ENCODE assay signal across 8 cellular contexts in the genomic region with DNA sequence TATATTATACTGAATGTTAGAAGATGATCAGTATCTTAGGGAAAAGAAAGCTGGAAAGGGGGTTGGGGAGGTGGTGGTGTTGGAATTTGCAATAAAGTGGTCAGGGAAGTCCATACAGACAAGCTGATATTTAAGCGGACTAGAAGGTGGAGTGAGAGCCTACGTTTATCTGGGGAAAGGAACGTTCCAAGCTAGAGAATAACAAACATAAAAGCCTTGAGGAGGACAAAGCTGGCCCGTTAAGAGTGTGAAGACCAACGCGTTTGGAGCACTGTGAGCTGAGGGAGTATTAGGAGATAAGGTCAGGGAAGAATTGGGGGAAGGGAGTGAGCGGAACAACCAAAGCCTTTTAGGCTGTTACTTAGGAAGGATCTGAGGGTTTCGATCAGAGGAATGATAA. TPM values are rescaled to one million over a fixed set of nuclear protein-coding genes. Genes with fewer than 3 reads are reported as not detected.
DNase-seq lines count a peak whose midpoint lies in the region; ATAC-seq and TF ChIP-seq lines count a peak whose summit lies in the region.

No MANE protein-coding gene starts in this region.

- peak overlapping the region; percentile 98 for H3K27ac ChIP-seq in DND-41 (ENCODE audit: low read length)

- no peaks in the 10 kb centered on the region for H3K9me3 ChIP-seq in DND-41 (ENCODE audit: insufficient read depth, low read length, severe bottlenecking)

- no peak for TF ChIP-seq CTCF in DND-41 (IDR thresholded peaks at IDR 0.05; ENCODE audit: borderline replicate concordance, extremely low read depth, low read length, poor library complexity, severe bottlenecking)
- TF ChIP-seq CTCF in epithelial cell of esophagus (IDR thresholded peaks at IDR 0.05; ENCODE audit: insufficient read depth, low read depth, low read length, missing control alignments): no peak
- no peak for TF ChIP-seq CTCF in osteocyte (IDR thresholded peaks at IDR 0.05)

- no peaks in the 10 kb centered on the region for H3K27me3 Mint-ChIP-seq in osteocyte (ENCODE audit: unreplicated experiment)

- no peaks in the 10 kb centered on the region for H3K27me3 ChIP-seq in DND-41 (ENCODE audit: insufficient read depth, low read length, poor library complexity)

- peaks cover 51% of the 10 kb centered on the region for H3K4me1 ChIP-seq in DND-41 (ENCODE audit: insufficient read depth, low read length)

- peaks cover 46% of the 10 kb centered on the region for H3K4me1 Mint-ChIP-seq in osteocyte (ENCODE audit: unreplicated experiment)

- ATAC-seq in DND-41 (ENCODE audit: insufficient read depth, low read depth) (no peak), HG02938 (IDR thresholded peaks at IDR 0.05; ENCODE audit: unreplicated experiment) (no peak)

- peaks cover 66% of the 10 kb centered on the region for H4K20me1 ChIP-seq in DND-41 (ENCODE audit: insufficient read depth, low read length)

- no peaks in the 10 kb centered on the region for H3K9me3 Mint-ChIP-seq in osteocyte (ENCODE audit: unreplicated experiment)

- H3K4me3 ChIP-seq in DND-41 (ENCODE audit: low read depth in 1 of 2, low read length in 2 of 2): peak overlapping the region; percentile 82 to 97
- peak overlapping the region; percentile 91 for H3K4me3 ChIP-seq in epithelial cell of esophagus (ENCODE audit: low read length)

- peak overlapping the region; percentile 98 for H3K4me3 Mint-ChIP-seq in osteocyte (ENCODE audit: unreplicated experiment)

- peak overlapping the region; percentile 100 for H3K27ac Mint-ChIP-seq in osteocyte (ENCODE audit: unreplicated experiment)

- peaks cover 13% of the 10 kb centered on the region for H3K36me3 Mint-ChIP-seq in osteocyte (ENCODE audit: unreplicated experiment)

- H3K4me2 ChIP-seq in DND-41 (ENCODE audit: insufficient read depth, low read length): peak overlapping the region; percentile 92

- peak overlapping the region; percentile 82 for H3K9ac ChIP-seq in DND-41 (ENCODE audit: low read depth, low read length)

- H3K79me2 ChIP-seq in DND-41 (ENCODE audit: insufficient read depth, low read length): peaks cover 93% of the 10 kb centered on the region

- no peak for DNase-seq in DND-41
- DNase-seq in OCI-M1 (lab: John Stamatoyannopoulos, UW): peak; percentile 67
- peak; percentile 3 for DNase-seq in epithelial cell of esophagus (ENCODE audit: low read depth)
- DNase-seq in osteocyte (ENCODE audit: extremely low spot score, unreplicated experiment): no peak
- DNase-seq in DMS153 treated with DMSO at 0.1 percent for 48 hours (lab: John Stamatoyannopoulos, UW; ENCODE audit: unreplicated experiment): no peak
- no peak for DNase-seq in germinal center (ENCODE audit: low spot score)
- no peak for DNase-seq in activated CD4-positive, alpha-beta T cell treated with anti-CD3 and anti-CD28 coated beads for 4 hours

- H3K36me3 ChIP-seq in DND-41 (ENCODE audit: insufficient read depth, low read length): peaks cover 57% of the 10 kb centered on the region

- no peak overlapping the region for H2AFZ ChIP-seq in DND-41 (ENCODE audit: low read depth, low read length)

RNA-seq across cellular contexts. Expression of gene DDX42, which starts 1.4 kb away (rescaled TPM):
- total RNA-seq in osteocyte: 109 and 123 TPM in 2 replicates

RNA-seq across cellular contexts. Expression of gene CCDC47, which starts 2.0 kb away (rescaled TPM):
- 80.6 and 87.5 TPM in 2 replicates for total RNA-seq in osteocyte

RNA-seq across cellular contexts. Expression of gene STRADA, which starts 33.8 kb away (rescaled TPM):
- 42.9 and 50.6 TPM in 2 replicates for total RNA-seq in osteocyte

RNA-seq across cellular contexts. Expression of gene PSMC5, which starts 51.8 kb away (rescaled TPM):
- total RNA-seq in osteocyte: 98.5 and 106 TPM in 2 replicates

RNA-seq across cellular contexts. Expression of gene FTSJ3, which starts 52.0 kb away (rescaled TPM):
- 36.1 and 37.4 TPM in 2 replicates for total RNA-seq in osteocyte

Comparison
In these comparisons a context has a peak if more than half of its experiments do, and no peak if none do; other contexts are left out.
1. DNase-seq: peak in OCI-M1 (single experiment) and epithelial cell of esophagus (single experiment); none in DND-41 (single experiment), osteocyte (single experiment), DMS153 treated with DMSO at 0.1 percent for 48 hours (single experiment), germinal center (single experiment) and activated CD4-positive, alpha-beta T cell treated with anti-CD3 and anti-CD28 coated beads for 4 hours (0 of 2).